27 cellular contexts compared by ENCODE assay signal in the genomic region with DNA sequence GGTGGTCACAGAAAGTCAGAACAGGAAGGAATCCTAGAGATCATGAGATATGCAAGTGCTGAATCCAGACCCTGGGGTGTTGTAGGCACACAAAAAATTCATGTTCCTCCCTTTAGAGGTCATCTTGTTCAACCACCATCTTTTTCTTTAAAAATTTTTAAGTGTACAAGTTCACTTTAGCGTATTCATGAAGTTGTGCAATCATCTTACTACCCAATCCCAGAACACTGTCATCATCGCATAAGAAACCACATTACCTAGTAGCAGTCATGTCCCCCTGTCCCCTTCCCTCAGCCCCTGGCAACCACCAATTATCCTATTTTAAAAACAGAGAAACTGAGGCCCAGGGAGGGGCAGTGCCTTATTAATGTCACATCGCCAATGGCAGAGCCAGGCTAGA. TPM values are rescaled to one million over a fixed set of nuclear protein-coding genes. Genes with fewer than 3 reads are reported as not detected.
"Had no signal": no experiment of that assay in that cellular context is flagged by ENCODE, and none has a peak within 500 bp of the region (broad histone marks: within the 10 kb centered on the region; RNA-seq: fewer than 3 reads in every experiment).

No MANE protein-coding gene starts in this region.

- H3K36me3 Mint-ChIP-seq: activated CD8-positive, alpha-beta memory T cell treated with anti-CD3 and anti-CD28 coated beads, Interleukin-2, amount 10 ng/mL, durations not matched to agents 7 days and 5 days; activated naive CD4-positive, alpha-beta T cell treated with anti-CD3 and anti-CD28 coated beads, Interleukin-2, amount 50 U/mL, for 24 hours; WTC11 had no signal

- H3K27me3 Mint-ChIP-seq: activated naive CD4-positive, alpha-beta T cell treated with anti-CD3 and anti-CD28 coated beads, Interleukin-2, amount 50 U/mL, for 24 hours; activated T-cell treated with anti-CD3 and anti-CD28 coated beads, Interleukin-2, amount 50 U/mL, for 24 hours had no signal

- H3K9me3 ChIP-seq: breast epithelium, SJCRH30, SK-N-SH had no signal

- H3K4me3 ChIP-seq: breast epithelium, SJCRH30 had no signal

- DNase-seq: activated CD4-positive, alpha-beta T cell treated with anti-CD3 and anti-CD28 coated beads for 48 hours; activated CD4-positive, alpha-beta T cell treated with anti-CD3 and anti-CD28 coated beads, Interleukin-2, amount 50 U/mL, for 48 hours; activated CD4-positive, CD25-positive, alpha-beta regulatory T cell treated with anti-CD3 and anti-CD28 coated beads, Interleukin-2, amount 50 U/mL, for 72 hours; activated CD8-positive, alpha-beta memory T cell treated with anti-CD3 and anti-CD28 coated beads, Interleukin-2, amount 10 ng/mL, durations not matched to agents 7 days and 5 days; activated effector memory CD4-positive, alpha-beta T cell treated with Interleukin-2 at 50 U/mL for 16 hours; activated naive CD4-positive, alpha-beta T cell; activated T-cell treated with anti-CD3 and anti-CD28 coated beads, Interleukin-2, amount 50 U/mL, for 24 hours; caudate nucleus; cortex of kidney; Karpas-422; MM.1S; NCI-H1105; NCI-H1436; NCI-H1694 treated with DMSO at 0.1 percent for 48 hours; NCI-H2029 treated with DMSO at 0.1 percent for 48 hours; NCI-H510A treated with DMSO at 0.1 percent for 48 hours; NCI-H69; NK-92 treated with Interleukin-12 subunit alpha and Interleukin-12 subunit beta, amount 100 ng/mL, for 24 hours; SJCRH30; SK-N-SH; T-helper 1 cell had no signal

- H3K36me3 ChIP-seq: breast epithelium, SJCRH30 had no signal

- H3K27me3 ChIP-seq: breast epithelium, SJCRH30 had no signal

- ATAC-seq: activated CD8-positive, alpha-beta memory T cell treated with anti-CD3 and anti-CD28 coated beads, Interleukin-2, amount 10 ng/mL, durations not matched to agents 7 days and 5 days; WTC11 had no signal

- H3K4me1 Mint-ChIP-seq: WTC11 had no signal

- H3K27ac Mint-ChIP-seq: activated CD8-positive, alpha-beta memory T cell treated with anti-CD3 and anti-CD28 coated beads, Interleukin-2, amount 10 ng/mL, durations not matched to agents 7 days and 5 days; activated naive CD4-positive, alpha-beta T cell treated with anti-CD3 and anti-CD28 coated beads, Interleukin-2, amount 50 U/mL, for 24 hours; activated T-cell treated with anti-CD3 and anti-CD28 coated beads, Interleukin-2, amount 50 U/mL, for 24 hours; activated T-helper 1 cell treated with anti-CD3 and anti-CD28 coated beads, Interleukin-12 subunit alpha, Interleukin-12 subunit beta, Interleukin-2, Interleukin-4 antibody, amounts not matched to agents 30 ng/mL and 10 ng/mL and 1 ng/mL, durations not matched to agents 14 hours and 24 hours and 36 hours; WTC11 had no signal

- H3K4me3 Mint-ChIP-seq: activated CD8-positive, alpha-beta memory T cell treated with anti-CD3 and anti-CD28 coated beads, Interleukin-2, amount 10 ng/mL, durations not matched to agents 7 days and 5 days; activated naive CD4-positive, alpha-beta T cell treated with anti-CD3 and anti-CD28 coated beads, Interleukin-2, amount 50 U/mL, for 24 hours; activated T-cell treated with anti-CD3 and anti-CD28 coated beads, Interleukin-2, amount 50 U/mL, for 24 hours; activated T-helper 1 cell treated with anti-CD3 and anti-CD28 coated beads, Interleukin-12 subunit alpha, Interleukin-12 subunit beta, Interleukin-2, Interleukin-4 antibody, amounts not matched to agents 30 ng/mL and 10 ng/mL and 1 ng/mL, durations not matched to agents 14 hours and 24 hours and 36 hours; WTC11 had no signal

- H3K27ac ChIP-seq: breast epithelium, SJCRH30 had no signal

- H3K9me3 Mint-ChIP-seq: activated naive CD4-positive, alpha-beta T cell treated with anti-CD3 and anti-CD28 coated beads, Interleukin-2, amount 50 U/mL, for 24 hours; activated T-cell treated with anti-CD3 and anti-CD28 coated beads, Interleukin-2, amount 50 U/mL, for 24 hours; activated T-helper 1 cell treated with anti-CD3 and anti-CD28 coated beads, Interleukin-12 subunit alpha, Interleukin-12 subunit beta, Interleukin-2, Interleukin-4 antibody, amounts not matched to agents 30 ng/mL and 10 ng/mL and 1 ng/mL, durations not matched to agents 14 hours and 24 hours and 36 hours; WTC11 had no signal

- H3K9ac ChIP-seq: SK-N-SH had no signal

- H3K4me1 ChIP-seq: breast epithelium, SJCRH30 had no signal

RNA-seq across cellular contexts. Expression of a gene that starts 20.3 kb away (rescaled TPM):
- total RNA-seq: OCI-LY7; T-helper 2 cell treated with Interferon-gamma antibody and Interleukin-4, amounts not matched to agents 100 ng/mL and 5 ng/mL, for 36 hours had no signal
